In the genomic region with DNA sequence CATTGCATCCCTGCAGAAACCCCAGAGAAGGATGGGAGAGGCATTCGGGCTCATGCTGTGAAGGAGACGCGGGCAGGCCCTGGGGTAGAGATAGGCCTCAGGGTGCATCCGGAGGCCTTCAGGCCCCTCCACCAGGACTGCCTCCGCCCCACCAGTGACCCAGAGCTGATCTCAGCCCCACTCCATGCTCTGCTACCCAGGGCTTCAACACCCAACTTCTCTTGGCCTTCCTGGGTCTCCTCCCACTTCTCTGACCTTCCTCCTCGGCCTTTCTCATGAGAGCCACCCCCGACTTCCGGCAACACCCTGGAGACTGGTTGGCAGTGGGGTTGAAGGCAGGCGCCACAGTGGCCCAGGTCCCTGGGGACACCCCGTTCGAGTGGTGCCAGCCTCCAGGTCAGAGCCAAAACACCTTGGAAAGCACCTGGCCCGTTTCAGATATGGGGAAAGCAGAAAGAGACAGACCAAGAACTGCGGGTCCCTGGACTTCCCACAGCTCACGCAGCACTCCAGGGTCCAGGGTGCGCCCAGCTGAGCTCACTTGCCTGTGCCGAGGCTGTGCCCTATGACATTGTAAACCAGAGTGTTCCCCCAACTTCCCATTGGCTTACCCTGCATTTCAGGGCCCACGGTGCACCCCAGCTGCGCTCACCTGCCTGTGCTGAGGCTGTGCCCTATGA, we compare ENCODE assay signal across 15 cellular contexts.
DNase-seq lines count a peak whose midpoint lies in the region; ATAC-seq and TF ChIP-seq lines count a peak whose summit lies in the region.
"Had no signal": no experiment of that assay in that cellular context is flagged by ENCODE, and none has a peak within 500 bp of the region (broad histone marks: within the 10 kb centered on the region; RNA-seq: fewer than 3 reads in every experiment).

No MANE protein-coding gene starts in this region.

- no peak for TF ChIP-seq CTCF in brain (conservative IDR thresholded peaks at IDR 0.05)
- TF ChIP-seq CTCF in neural cell (IDR thresholded peaks at IDR 0.05; ENCODE audit: poor library complexity, severe bottlenecking): no peak
- no peak for TF ChIP-seq CTCF in upper lobe of right lung (IDR thresholded peaks at IDR 0.05)

- peaks cover 29% of the 10 kb centered on the region for H3K4me1 Mint-ChIP-seq in brain
- H3K4me1 Mint-ChIP-seq: CD4-positive, CD25-positive, alpha-beta regulatory T cell had no signal

- no peaks in the 10 kb centered on the region for H3K36me3 ChIP-seq in neural cell (ENCODE audit: insufficient read depth, low read length)
- H3K36me3 ChIP-seq in upper lobe of right lung: no peaks in the 10 kb centered on the region

- H2AFZ ChIP-seq in neural cell (ENCODE audit: low read depth, low read length): no peak overlapping the region

- peak overlapping the region in 3 of 5 experiments; percentile 40 to 95 (median 87) for H3K27ac Mint-ChIP-seq in brain
- H3K27ac Mint-ChIP-seq: CD4-positive, CD25-positive, alpha-beta regulatory T cell; HFFc6 had no signal

- H3F3A ChIP-seq in neural cell (ENCODE audit: insufficient read depth, low read length, poor library complexity, severe bottlenecking): no peaks in the 10 kb centered on the region

- intact Hi-C loops in upper lobe of right lung (cut with DNase I): no loop called here

- H4K20me1 ChIP-seq in neural cell (ENCODE audit: insufficient read depth): no peaks in the 10 kb centered on the region

- no peak overlapping the region for H3K4me3 ChIP-seq in neural cell (ENCODE audit: low read length)
- H3K4me3 ChIP-seq in upper lobe of right lung: no peak overlapping the region

- TF ChIP-seq EP300 in neural cell (conservative IDR thresholded peaks at IDR 0.05; ENCODE audit: poor library complexity, severe bottlenecking): no peak

- no peaks in the 10 kb centered on the region for H3K9me3 ChIP-seq in neural cell (ENCODE audit: low read length)
- H3K9me3 ChIP-seq in upper lobe of right lung: no peaks in the 10 kb centered on the region

- H3K27me3 Mint-ChIP-seq in brain: peaks cover 16% of the 10 kb centered on the region

- no peaks in the 10 kb centered on the region for H3K9me2 ChIP-seq in neural cell (ENCODE audit: insufficient read depth, low read length)

- no peak overlapping the region for H3K9ac ChIP-seq in neural cell (ENCODE audit: low read length)

- TF ChIP-seq RAD21 in neural cell (conservative IDR thresholded peaks at IDR 0.05): no peak

- H3K4me3 Mint-ChIP-seq in brain: no peak overlapping the region
- H3K4me3 Mint-ChIP-seq: CD4-positive, CD25-positive, alpha-beta regulatory T cell; HFFc6 had no signal

- no peaks in the 10 kb centered on the region for H3K36me3 Mint-ChIP-seq in brain
- H3K36me3 Mint-ChIP-seq: CD4-positive, CD25-positive, alpha-beta regulatory T cell had no signal

- H3K27me3 ChIP-seq in neural cell (ENCODE audit: insufficient read depth, low read depth, low read length): no peaks in the 10 kb centered on the region
- H3K27me3 ChIP-seq in upper lobe of right lung: no peaks in the 10 kb centered on the region

- no peak overlapping the region for H3K4me2 ChIP-seq in neural cell (ENCODE audit: low read length)

- H3K79me2 ChIP-seq in neural cell (replicated peaks; ENCODE audit: insufficient read depth, low read length): no peaks in the 10 kb centered on the region

- no peaks in the 10 kb centered on the region for H3K4me1 ChIP-seq in upper lobe of right lung

- H3K9me3 Mint-ChIP-seq in brain: peaks cover 11 to 18% (median 17%) of the 10 kb centered on the region in 5 experiments
- H3K9me3 Mint-ChIP-seq: CD4-positive, CD25-positive, alpha-beta regulatory T cell; HFFc6 had no signal

- DNase-seq in activated effector memory CD4-positive, alpha-beta T cell treated with anti-CD3 and anti-CD28 coated beads, Interleukin-2, amount 50 U/mL, for 16 hours: peak; percentile 44
- no peak for DNase-seq in activated effector memory CD4-positive, alpha-beta T cell treated with Interleukin-2 at 50 U/mL for 16 hours
- DNase-seq in upper lobe of right lung: peak; percentile 37
- no peak for DNase-seq in central memory CD4-positive, alpha-beta T cell
- no peak for DNase-seq in activated CD4-positive, CD25-positive, alpha-beta regulatory T cell (lab: John Stamatoyannopoulos, UW)
- DNase-seq: CD4-positive, CD25-positive, alpha-beta regulatory T cell; DMS53; GF-D8; GOT3; HCEC 1CT; HFFc6 had no signal

- ATAC-seq in upper lobe of right lung: no peak

- H3K27ac ChIP-seq in neural cell (ENCODE audit: low read length) (peak overlapping the region; percentile 24), upper lobe of right lung (no peak overlapping the region)
- H3K27ac ChIP-seq: 22Rv1, HL-60 had no signal

TF ChIP-seq in neural cell, 6 proteins besides CTCF, POLR2A, EP300 and RAD21:
- TF ChIP-seq POLR2AphosphoS5 (IDR thresholded peaks at IDR 0.05) (no peak), SMC3 (conservative IDR thresholded peaks at IDR 0.05; ENCODE audit: poor library complexity) (no peak), EZH2 (IDR thresholded peaks at IDR 0.05; ENCODE audit: borderline replicate concordance, insufficient read depth, low read length, poor library complexity, severe bottlenecking) (no peak), TAF1 (IDR thresholded peaks at IDR 0.05; ENCODE audit: low read depth) (no peak), MXI1 (conservative IDR thresholded peaks at IDR 0.05; ENCODE audit: poor library complexity, severe bottlenecking) (no peak)
- TF ChIP-seq, protein P1, sequence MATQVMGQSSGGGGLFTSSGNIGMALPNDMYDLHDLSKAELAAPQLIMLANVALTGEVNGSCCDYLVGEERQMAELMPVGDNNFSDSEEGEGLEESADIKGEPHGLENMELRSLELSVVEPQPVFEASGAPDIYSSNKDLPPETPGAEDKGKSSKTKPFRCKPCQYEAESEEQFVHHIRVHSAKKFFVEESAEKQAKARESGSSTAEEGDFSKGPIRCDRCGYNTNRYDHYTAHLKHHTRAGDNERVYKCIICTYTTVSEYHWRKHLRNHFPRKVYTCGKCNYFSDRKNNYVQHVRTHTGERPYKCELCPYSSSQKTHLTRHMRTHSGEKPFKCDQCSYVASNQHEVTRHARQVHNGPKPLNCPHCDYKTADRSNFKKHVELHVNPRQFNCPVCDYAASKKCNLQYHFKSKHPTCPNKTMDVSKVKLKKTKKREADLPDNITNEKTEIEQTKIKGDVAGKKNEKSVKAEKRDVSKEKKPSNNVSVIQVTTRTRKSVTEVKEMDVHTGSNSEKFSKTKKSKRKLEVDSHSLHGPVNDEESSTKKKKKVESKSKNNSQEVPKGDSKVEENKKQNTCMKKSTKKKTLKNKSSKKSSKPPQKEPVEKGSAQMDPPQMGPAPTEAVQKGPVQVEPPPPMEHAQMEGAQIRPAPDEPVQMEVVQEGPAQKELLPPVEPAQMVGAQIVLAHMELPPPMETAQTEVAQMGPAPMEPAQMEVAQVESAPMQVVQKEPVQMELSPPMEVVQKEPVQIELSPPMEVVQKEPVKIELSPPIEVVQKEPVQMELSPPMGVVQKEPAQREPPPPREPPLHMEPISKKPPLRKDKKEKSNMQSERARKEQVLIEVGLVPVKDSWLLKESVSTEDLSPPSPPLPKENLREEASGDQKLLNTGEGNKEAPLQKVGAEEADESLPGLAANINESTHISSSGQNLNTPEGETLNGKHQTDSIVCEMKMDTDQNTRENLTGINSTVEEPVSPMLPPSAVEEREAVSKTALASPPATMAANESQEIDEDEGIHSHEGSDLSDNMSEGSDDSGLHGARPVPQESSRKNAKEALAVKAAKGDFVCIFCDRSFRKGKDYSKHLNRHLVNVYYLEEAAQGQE (IDR thresholded peaks at IDR 0.05; ENCODE audit: borderline replicate concordance): no peak

Comparison
In these comparisons a context has a peak if more than half of its experiments do, and no peak if none do; other contexts are left out.
1. DNase-seq: peak in activated effector memory CD4-positive, alpha-beta T cell treated with anti-CD3 and anti-CD28 coated beads, Interleukin-2, amount 50 U/mL, for 16 hours (single experiment) and upper lobe of right lung (single experiment); none in activated effector memory CD4-positive, alpha-beta T cell treated with Interleukin-2 at 50 U/mL for 16 hours (single experiment), central memory CD4-positive, alpha-beta T cell (single experiment) and activated CD4-positive, CD25-positive, alpha-beta regulatory T cell (0 of 4).